ENCODE assay signal across 1 cellular context in genomic region chr16:3065742-3066439, GRCh38.
TF ChIP-seq lines count a peak whose summit lies in the region.

No MANE protein-coding gene starts in this region.

TF ChIP-seq in WTC11, 78 proteins besides CTCF, POLR2A, EP300 and RAD21 (continued from another document):
- TF ChIP-seq ATF6 (CRISPR knock-in tag; IDR thresholded peaks at IDR 0.05) (no peak), IRF1 (CRISPR knock-in tag; IDR thresholded peaks at IDR 0.05) (no peak), ATF2 (CRISPR knock-in tag; IDR thresholded peaks at IDR 0.05; ENCODE audit: borderline replicate concordance, low read depth) (no peak), ESRRA (CRISPR knock-in tag; IDR thresholded peaks at IDR 0.05; ENCODE audit: borderline replicate concordance) (no peak)
